In the genomic region with DNA sequence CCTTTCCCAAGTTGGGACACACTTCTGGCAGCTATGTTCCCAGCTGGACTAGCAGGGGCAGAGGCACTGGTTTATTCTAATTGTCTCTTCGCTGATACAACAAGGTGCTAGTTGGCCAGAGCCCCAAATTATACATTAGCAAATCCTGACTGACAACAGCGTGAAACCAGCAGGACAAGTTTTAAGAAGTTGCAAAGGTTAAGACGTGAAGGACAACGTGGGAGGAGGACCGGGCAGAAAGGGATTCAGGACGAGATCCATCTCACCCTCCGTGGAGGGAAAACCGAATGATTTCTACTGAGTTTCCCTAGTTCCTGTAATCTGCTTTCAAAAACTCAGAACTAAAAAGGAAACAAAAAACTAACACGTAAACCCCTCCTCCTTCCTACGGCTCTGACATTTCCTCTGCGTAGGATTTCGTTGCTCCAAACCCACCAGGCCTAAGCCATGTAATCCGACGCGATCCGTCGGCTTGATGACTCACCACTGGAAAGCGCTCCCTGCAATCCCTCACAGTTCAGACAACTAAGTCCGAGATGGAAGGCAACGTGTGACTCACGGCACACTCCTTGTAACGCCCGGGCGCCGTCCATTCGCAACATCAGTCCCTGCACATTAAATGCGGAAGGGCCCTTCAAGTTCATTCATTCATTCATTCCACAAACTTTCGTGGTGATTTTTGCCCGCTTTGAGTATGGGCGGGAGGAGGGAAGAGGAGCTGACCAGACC, we compare ENCODE assay signal across 8 cellular contexts. TPM values are rescaled to one million over a fixed set of nuclear protein-coding genes. Genes with fewer than 3 reads are reported as not detected.
DNase-seq lines count a peak whose midpoint lies in the region; ATAC-seq, FAIRE-seq and TF ChIP-seq lines count a peak whose summit lies in the region.

No MANE protein-coding gene starts in this region.

- H3K27ac ChIP-seq in pancreas: peak overlapping the region; percentile 85 to 97 (median 94)
- H3K27ac ChIP-seq in tibial artery: peak overlapping the region; percentile 87 to 97

- intact Hi-C loops in cardiac septum (cut with DNase I) (loop anchor here (1.0 to 5.0 kb wide), 2 partner anchors 30 to 275 kb away; partner anchors contain the start of genes ATM, C11orf65 and NPAT), pancreas (cut with DNase I) (no loop called here), tibial artery (cut with DNase I; ENCODE audit: low total_unique reads) (loop anchor here (2.0 to 10.0 kb wide), 2 partner anchors 31 to 167 kb away; partner anchors contain the start of genes C11orf65 and DDX10)

- H3K4me3 ChIP-seq in HFF-Myc (replicated peaks; ENCODE audit: low read depth, low read length) (peak overlapping the region; percentile 54), adipocyte (ENCODE audit: low read length) (peak overlapping the region; percentile 86), pancreas (peak overlapping the region; percentile 63 to 80 (median 74)), tibial artery (peak overlapping the region; percentile 68 to 96)

- H3K36me3 ChIP-seq in adipocyte (ENCODE audit: control insufficient read depth, insufficient read depth, low read length, severe bottlenecking): no peaks in the 10 kb centered on the region
- no peaks in the 10 kb centered on the region for H3K36me3 ChIP-seq in pancreas
- no peaks in the 10 kb centered on the region for H3K36me3 ChIP-seq in tibial artery

- FAIRE-seq in pancreas (lab: Jason Lieb, UNC): peak; percentile 93

- H3K27me3 ChIP-seq in adipocyte (replicated peaks; ENCODE audit: control insufficient read depth, insufficient read depth, low read length): no peaks in the 10 kb centered on the region
- H3K27me3 ChIP-seq in pancreas: no peaks in the 10 kb centered on the region
- H3K27me3 ChIP-seq in tibial artery: no peaks in the 10 kb centered on the region

- peak overlapping the region; percentile 86 for H3K9ac ChIP-seq in adipocyte (ENCODE audit: low read length)

- ATAC-seq in pancreas: peak; percentile 90 to 96 (median 92)

- H3K4me1 ChIP-seq in adipocyte (ENCODE audit: control insufficient read depth, insufficient read depth, low read length) (peaks cover 14% of the 10 kb centered on the region), pancreas (peaks cover 8 to 11% (median 10%) of the 10 kb centered on the region in 3 donors), tibial artery (peaks cover 0 to 14% (median 6%) of the 10 kb centered on the region in 4 donors)

- H3K9me3 ChIP-seq in adipocyte (ENCODE audit: control insufficient read depth, low read length) (no peaks in the 10 kb centered on the region), pancreas (no peaks in the 10 kb centered on the region), tibial artery (no peaks in the 10 kb centered on the region)

- 1% methylated on average over 30 of the region's 30 CpGs for WGBS in pancreas, 2 donors

- DNase-seq in GM03348 (ENCODE audit: low spot score) (peak; percentile 93), HFF-Myc (ENCODE audit: extremely low read depth, low read depth) (peak; percentile 97), NCI-H1092 treated with DMSO at 0.1 percent for 48 hours (lab: John Stamatoyannopoulos, UW) (peak; percentile 82), SW480 (ENCODE audit: low spot score) (peak; percentile 97), adipocyte (ENCODE audit: low read depth) (peak; percentile 99), cardiac septum (ENCODE audit: low spot score) (peak; percentile 88), pancreas (peak; percentile 77 to 90 (median 80)), tibial artery (peak; percentile 93 to 94)

- TF ChIP-seq CTCF in HFF-Myc (IDR thresholded peaks at IDR 0.05; ENCODE audit: low read depth, low read length, missing control alignments): no peak
- TF ChIP-seq CTCF in pancreas (IDR thresholded peaks at IDR 0.05): no peak
- TF ChIP-seq CTCF in tibial artery (IDR thresholded peaks at IDR 0.05): no peak

RNA-seq across cellular contexts. Expression of gene POGLUT3, which starts 0.7 kb away (rescaled TPM):
- 8.6 TPM for total RNA-seq in cardiac septum
- total RNA-seq in pancreas: 10 to 100 TPM in 1 of 6 donors, 1 to 10 TPM in 5; 5.9 to 12.1 (median 8.4) TPM
- polyA plus RNA-seq in pancreas: 1 to 10 TPM; 3.8 to 4.8 TPM

RNA-seq across cellular contexts. Expression of gene C11orf65, which starts 30.2 kb away (rescaled TPM):
- total RNA-seq in cardiac septum: 0.62 TPM
- total RNA-seq in pancreas: 1 to 10 TPM in 2 of 6 donors, under 1 TPM in 4; 0.43 to 1.4 (median 0.61) TPM
- polyA plus RNA-seq in pancreas: under 1 TPM; 0.11 to 0.45 TPM

Comparison
In these comparisons a context has a peak if more than half of its experiments do, and no peak if none do; other contexts are left out.
1. Peak in every context shown above with its lines: DNase-seq, ATAC-seq, H3K4me3 ChIP-seq and H3K27ac ChIP-seq.
2. intact Hi-C loops: an anchor here in cardiac septum (1.0 to 5.0 kb wide) and tibial artery (2.0 to 10.0 kb wide); none called in pancreas.